ENCODE assay signal across 21 cellular contexts in the genomic region with DNA sequence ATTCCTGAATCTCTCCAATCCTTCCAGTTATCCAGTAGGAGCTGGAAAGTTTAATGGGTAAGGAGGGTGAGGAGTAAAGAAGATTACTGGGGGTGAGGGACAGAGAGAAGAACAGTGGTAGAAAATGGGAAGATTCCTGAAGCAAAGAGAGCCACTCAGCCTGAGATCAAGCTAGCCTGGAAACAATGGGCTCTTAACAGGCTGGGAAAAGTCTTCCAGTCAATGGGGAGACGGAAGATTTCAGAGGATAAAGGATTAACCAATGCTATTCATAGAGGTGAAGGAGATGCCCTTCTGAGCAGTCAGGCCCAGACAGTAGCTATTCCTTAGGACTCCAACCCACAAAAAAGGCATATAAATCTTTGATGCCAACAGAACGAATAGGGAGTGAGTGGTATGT. TPM values are rescaled to one million over a fixed set of nuclear protein-coding genes. Genes with fewer than 3 reads are reported as not detected.
DNase-seq lines count a peak whose midpoint lies in the region; ATAC-seq and TF ChIP-seq lines count a peak whose summit lies in the region.
"Had no signal": no experiment of that assay in that cellular context is flagged by ENCODE, and none has a peak within 500 bp of the region (broad histone marks: within the 10 kb centered on the region; RNA-seq: fewer than 3 reads in every experiment).

No MANE protein-coding gene starts in this region.

- no peak overlapping the region for H2AFZ ChIP-seq in DND-41 (ENCODE audit: low read depth, low read length)
- H2AFZ ChIP-seq: hepatocyte, parathyroid adenoma had no signal

- peaks cover 24 to 61% of the 10 kb centered on the region in 2 donors for H3K36me3 Mint-ChIP-seq in CD4-positive, alpha-beta memory T cell
- peaks cover 81% of the 10 kb centered on the region for H3K36me3 Mint-ChIP-seq in activated T-helper 2 cell treated with anti-CD3 and anti-CD28 coated beads, Interferon-gamma antibody, Interleukin-2, Interleukin-4, amounts not matched to agents 10 μg/mL and 5 μg/mL and 100 μg/mL, durations not matched to agents 14 hours and 24 hours and 36 hours (ENCODE audit: low read depth)
- H3K36me3 Mint-ChIP-seq in naive thymus-derived CD4-positive, alpha-beta T cell: peaks cover 14 to 45% (median 26%) of the 10 kb centered on the region in 5 donors

- peak overlapping the region; percentile 5 to 77 (median 47) for H3K27ac Mint-ChIP-seq in CD4-positive, alpha-beta memory T cell
- peak overlapping the region; percentile 48 for H3K27ac Mint-ChIP-seq in activated T-helper 2 cell treated with anti-CD3 and anti-CD28 coated beads, Interferon-gamma antibody, Interleukin-2, Interleukin-4, amounts not matched to agents 10 μg/mL and 5 μg/mL and 100 μg/mL, durations not matched to agents 14 hours and 24 hours and 36 hours
- H3K27ac Mint-ChIP-seq in naive thymus-derived CD4-positive, alpha-beta T cell: peak overlapping the region in 7 of 9 donors; percentile 3 to 84 (median 59)
- H3K27ac Mint-ChIP-seq: activated naive CD8-positive, alpha-beta T cell treated with anti-CD3 and anti-CD28 coated beads, Interleukin-2, amount 10 ng/mL, durations not matched to agents 7 days and 5 days; stimulated activated naive CD8-positive, alpha-beta T cell treated with anti-CD3 and anti-CD28 coated beads, Interleukin-15, Interleukin-2, amounts not matched to agents 100 ng/mL and 50 ng/mL, for 24 hours had no signal

- H3K79me2 ChIP-seq in DND-41 (ENCODE audit: insufficient read depth, low read length): no peaks in the 10 kb centered on the region
- H3K79me2 ChIP-seq: parathyroid adenoma had no signal

- H3K4me3 Mint-ChIP-seq in CD4-positive, alpha-beta memory T cell: no peak overlapping the region
- no peak overlapping the region for H3K4me3 Mint-ChIP-seq in activated T-helper 2 cell treated with anti-CD3 and anti-CD28 coated beads, Interferon-gamma antibody, Interleukin-2, Interleukin-4, amounts not matched to agents 10 μg/mL and 5 μg/mL and 100 μg/mL, durations not matched to agents 14 hours and 24 hours and 36 hours (ENCODE audit: low read depth)
- H3K4me3 Mint-ChIP-seq in naive thymus-derived CD4-positive, alpha-beta T cell: no peak overlapping the region
- H3K4me3 Mint-ChIP-seq: activated naive CD8-positive, alpha-beta T cell treated with anti-CD3 and anti-CD28 coated beads, Interleukin-2, amount 10 ng/mL, durations not matched to agents 7 days and 5 days; stimulated activated naive CD8-positive, alpha-beta T cell treated with anti-CD3 and anti-CD28 coated beads, Interleukin-15, Interleukin-2, amounts not matched to agents 100 ng/mL and 50 ng/mL, for 24 hours had no signal

- ATAC-seq in DND-41 (ENCODE audit: insufficient read depth, low read depth) (peak; percentile 65), HG03039 (IDR thresholded peaks at IDR 0.05; ENCODE audit: unreplicated experiment) (no peak)
- ATAC-seq in naive thymus-derived CD4-positive, alpha-beta T cell: no peak
- ATAC-seq: HCT116 had no signal

- H3K9me3 ChIP-seq in CD4-positive, alpha-beta memory T cell (ENCODE audit: control insufficient read depth in 1 of 2, low read length in 2 of 2): no peaks in the 10 kb centered on the region
- H3K9me3 ChIP-seq in DND-41 (ENCODE audit: insufficient read depth, low read length, severe bottlenecking): no peaks in the 10 kb centered on the region
- no peaks in the 10 kb centered on the region for H3K9me3 ChIP-seq in naive thymus-derived CD4-positive, alpha-beta T cell (ENCODE audit: control insufficient read depth in 2 of 3, low read length in 3 of 3)
- H3K9me3 ChIP-seq: BE2C, SJCRH30 had no signal

- no peak overlapping the region for H3K4me2 ChIP-seq in DND-41 (ENCODE audit: insufficient read depth, low read length)
- H3K4me2 ChIP-seq: hepatocyte had no signal

- H3K27ac ChIP-seq in CD4-positive, alpha-beta memory T cell (ENCODE audit: low read depth, low read length): no peak overlapping the region
- H3K27ac ChIP-seq in DND-41 (ENCODE audit: low read length): no peak overlapping the region
- H3K27ac ChIP-seq in naive thymus-derived CD4-positive, alpha-beta T cell (ENCODE audit: low read depth, low read length): no peak overlapping the region
- H3K27ac ChIP-seq: coronary artery, hepatocyte, parathyroid adenoma, SJCRH30 had no signal

- POLR2A ChIA-PET in CD4-positive, alpha-beta memory T cell (lab: Charles Lee; ENCODE audit: partially characterized antibody): interaction anchor here (1.7 to 5.3 kb wide), 2 partner anchors 14 to 39 kb away, joined by 6 to 18 read pairs; a partner anchor contains a TSS
- POLR2A ChIA-PET in naive thymus-derived CD4-positive, alpha-beta T cell (lab: Charles Lee): interaction anchor here (0.8 to 1.2 kb wide), 4 partner anchors 10 to 475 kb away, joined by 3 to 6 read pairs (median 4); no protein-coding TSS in a partner anchor

- H3K4me1 Mint-ChIP-seq in CD4-positive, alpha-beta memory T cell: peaks cover 0 to 5% (median 2%) of the 10 kb centered on the region in 4 donors
- H3K4me1 Mint-ChIP-seq in activated T-helper 2 cell treated with anti-CD3 and anti-CD28 coated beads, Interferon-gamma antibody, Interleukin-2, Interleukin-4, amounts not matched to agents 10 μg/mL and 5 μg/mL and 100 μg/mL, durations not matched to agents 14 hours and 24 hours and 36 hours (ENCODE audit: low read depth): peaks cover 12% of the 10 kb centered on the region
- peaks cover 0 to 18% (median 5%) of the 10 kb centered on the region in 7 donors for H3K4me1 Mint-ChIP-seq in naive thymus-derived CD4-positive, alpha-beta T cell

- no peaks in the 10 kb centered on the region for H3K27me3 ChIP-seq in CD4-positive, alpha-beta memory T cell (ENCODE audit: insufficient read depth, low read length)
- no peaks in the 10 kb centered on the region for H3K27me3 ChIP-seq in DND-41 (ENCODE audit: insufficient read depth, low read length, poor library complexity)
- H3K27me3 ChIP-seq in naive thymus-derived CD4-positive, alpha-beta T cell (ENCODE audit: control insufficient read depth in 2 of 2, insufficient read depth in 2 of 2, low read length in 2 of 2): no peaks in the 10 kb centered on the region
- H3K27me3 ChIP-seq: BE2C, hepatocyte, SJCRH30 had no signal

- no peak overlapping the region for H3K4me3 ChIP-seq in CD4-positive, alpha-beta memory T cell (ENCODE audit: low read length in 2 of 2)
- H3K4me3 ChIP-seq in DND-41 (ENCODE audit: low read depth in 1 of 2, low read length in 2 of 2): no peak overlapping the region
- H3K4me3 ChIP-seq in naive thymus-derived CD4-positive, alpha-beta T cell (ENCODE audit: low read length): no peak overlapping the region
- H3K4me3 ChIP-seq: coronary artery, hepatocyte, SJCRH30 had no signal

- no peaks in the 10 kb centered on the region for H3K9me3 Mint-ChIP-seq in CD4-positive, alpha-beta memory T cell
- H3K9me3 Mint-ChIP-seq in activated T-helper 2 cell treated with anti-CD3 and anti-CD28 coated beads, Interferon-gamma antibody, Interleukin-2, Interleukin-4, amounts not matched to agents 10 μg/mL and 5 μg/mL and 100 μg/mL, durations not matched to agents 14 hours and 24 hours and 36 hours: no peaks in the 10 kb centered on the region
- H3K9me3 Mint-ChIP-seq in naive thymus-derived CD4-positive, alpha-beta T cell: peaks cover 0 to 2% (median 0%) of the 10 kb centered on the region in 11 donors
- H3K9me3 Mint-ChIP-seq: activated naive CD8-positive, alpha-beta T cell treated with anti-CD3 and anti-CD28 coated beads, Interleukin-2, amount 10 ng/mL, durations not matched to agents 7 days and 5 days; stimulated activated naive CD8-positive, alpha-beta T cell treated with anti-CD3 and anti-CD28 coated beads, Interleukin-15, Interleukin-2, amounts not matched to agents 100 ng/mL and 50 ng/mL, for 24 hours had no signal

- CTCF ChIA-PET in CD4-positive, alpha-beta memory T cell (lab: Charles Lee; ENCODE audit: partially characterized antibody): interaction anchor here (1.0 to 7.8 kb wide), 4 partner anchors 11 to 182 kb away, joined by 3 to 37 read pairs (median 3); no protein-coding TSS in a partner anchor
- CTCF ChIA-PET in naive thymus-derived CD4-positive, alpha-beta T cell (lab: Charles Lee): interaction anchor here (1.2 to 1.4 kb wide), 2 partner anchors 19 to 238 kb away, joined by 3 read pairs; no protein-coding TSS in a partner anchor

- no peak for DNase-seq in CD4-positive, alpha-beta memory T cell
- DNase-seq in DND-41 (no peak), cerebellar nuclear complex (lab: John Stamatoyannopoulos, UW) (no peak), AG08395 (ENCODE audit: low spot score) (no peak)
- DNase-seq in activated T-helper 2 cell treated with anti-CD3 and anti-CD28 coated beads, Interferon-gamma antibody, Interleukin-2, Interleukin-4, amounts not matched to agents 10 μg/mL and 5 μg/mL and 100 μg/mL, durations not matched to agents 14 hours and 24 hours and 36 hours (ENCODE audit: low spot score): no peak
- no peak for DNase-seq in naive thymus-derived CD4-positive, alpha-beta T cell
- DNase-seq: activated naive CD8-positive, alpha-beta T cell treated with anti-CD3 and anti-CD28 coated beads, Interleukin-2, amount 10 ng/mL, durations not matched to agents 7 days and 5 days; BE2C; NCI-H1436; NCI-H2171; NCI-H526 treated with DMSO at 0.1 percent for 48 hours; SJCRH30; stimulated activated CD4-positive, alpha-beta T cell treated with anti-CD3 and anti-CD28 coated beads, Interleukin-1b, Interleukin-23, amount 100 ng/mL, for 48 hours; T1000; trophoblast cell had no signal

- no peaks in the 10 kb centered on the region for H4K20me1 ChIP-seq in DND-41 (ENCODE audit: insufficient read depth, low read length)

- no peak overlapping the region for H3K9ac ChIP-seq in DND-41 (ENCODE audit: low read depth, low read length)
- H3K9ac ChIP-seq: parathyroid adenoma had no signal

- no peak for TF ChIP-seq CTCF in DND-41 (IDR thresholded peaks at IDR 0.05; ENCODE audit: borderline replicate concordance, extremely low read depth, low read length, poor library complexity, severe bottlenecking)

- H3K4me1 ChIP-seq in CD4-positive, alpha-beta memory T cell (ENCODE audit: insufficient read depth, low read length): no peaks in the 10 kb centered on the region
- no peaks in the 10 kb centered on the region for H3K4me1 ChIP-seq in DND-41 (ENCODE audit: insufficient read depth, low read length)
- no peaks in the 10 kb centered on the region for H3K4me1 ChIP-seq in naive thymus-derived CD4-positive, alpha-beta T cell (ENCODE audit: control insufficient read depth in 2 of 2, insufficient read depth in 2 of 2, low read length in 2 of 2)
- H3K4me1 ChIP-seq: BE2C, parathyroid adenoma, SJCRH30 had no signal

- peaks cover 49% of the 10 kb centered on the region for H3K36me3 ChIP-seq in CD4-positive, alpha-beta memory T cell (ENCODE audit: insufficient read depth, low read length)
- H3K36me3 ChIP-seq in DND-41 (ENCODE audit: insufficient read depth, low read length): peaks cover 97% of the 10 kb centered on the region
- peaks cover 10 to 78% (median 24%) of the 10 kb centered on the region in 3 experiments for H3K36me3 ChIP-seq in naive thymus-derived CD4-positive, alpha-beta T cell (ENCODE audit: control insufficient read depth in 2 of 3, insufficient read depth in 3 of 3, low read length in 3 of 3)

- intact Hi-C loops in CD4-positive, alpha-beta memory T cell (cut with micrococcal nuclease): no loop called here
- intact Hi-C loops in activated T-helper 2 cell treated with anti-CD3 and anti-CD28 coated beads, Interferon-gamma antibody, Interleukin-2, Interleukin-4, amounts not matched to agents 10 μg/mL and 5 μg/mL and 100 μg/mL, durations not matched to agents 14 hours and 24 hours and 36 hours (cut with micrococcal nuclease): no loop called here
- intact Hi-C loops in naive thymus-derived CD4-positive, alpha-beta T cell (cut with micrococcal nuclease): no loop called here

- H3K27me3 Mint-ChIP-seq in CD4-positive, alpha-beta memory T cell: no peaks in the 10 kb centered on the region
- no peaks in the 10 kb centered on the region for H3K27me3 Mint-ChIP-seq in activated T-helper 2 cell treated with anti-CD3 and anti-CD28 coated beads, Interferon-gamma antibody, Interleukin-2, Interleukin-4, amounts not matched to agents 10 μg/mL and 5 μg/mL and 100 μg/mL, durations not matched to agents 14 hours and 24 hours and 36 hours (ENCODE audit: low read depth)
- H3K27me3 Mint-ChIP-seq in naive thymus-derived CD4-positive, alpha-beta T cell: no peaks in the 10 kb centered on the region
- H3K27me3 Mint-ChIP-seq: activated naive CD8-positive, alpha-beta T cell treated with anti-CD3 and anti-CD28 coated beads, Interleukin-2, amount 10 ng/mL, durations not matched to agents 7 days and 5 days; stimulated activated naive CD8-positive, alpha-beta T cell treated with anti-CD3 and anti-CD28 coated beads, Interleukin-15, Interleukin-2, amounts not matched to agents 100 ng/mL and 50 ng/mL, for 24 hours had no signal

RNA-seq across cellular contexts. Expression of a gene that starts 14.8 kb away (rescaled TPM):
- total RNA-seq in CD4-positive, alpha-beta memory T cell: 10 to 100 TPM; 15.1 to 15.8 TPM
- polyA plus RNA-seq in CD4-positive, alpha-beta memory T cell: 1 to 10 TPM in 1 of 2 donors, under 1 TPM in 1; 0.25 to 1.6 TPM
- 15.3 and 15.4 TPM in 2 replicates for total RNA-seq in activated T-helper 2 cell treated with anti-CD3 and anti-CD28 coated beads, Interferon-gamma antibody, Interleukin-2, Interleukin-4, amounts not matched to agents 10 μg/mL and 5 μg/mL and 100 μg/mL, durations not matched to agents 14 hours and 24 hours and 36 hours
- total RNA-seq in naive thymus-derived CD4-positive, alpha-beta T cell: 10 to 100 TPM in 3 of 5 experiments, 1 to 10 TPM in 2; 6.6 to 16.2 (median 12.0) TPM
- under 1 TPM; 0.79 TPM for polyA plus RNA-seq in naive thymus-derived CD4-positive, alpha-beta T cell

RNA-seq across cellular contexts. Expression of a gene that starts 28.9 kb away (rescaled TPM):
- total RNA-seq in CD4-positive, alpha-beta memory T cell: 10 to 100 TPM; 76.4 to 79.7 TPM
- polyA plus RNA-seq in CD4-positive, alpha-beta memory T cell: 100 to 1,000 TPM; 191 to 349 TPM
- total RNA-seq in activated T-helper 2 cell treated with anti-CD3 and anti-CD28 coated beads, Interferon-gamma antibody, Interleukin-2, Interleukin-4, amounts not matched to agents 10 μg/mL and 5 μg/mL and 100 μg/mL, durations not matched to agents 14 hours and 24 hours and 36 hours: 230 and 236 TPM in 2 replicates
- total RNA-seq in naive thymus-derived CD4-positive, alpha-beta T cell: 100 to 1,000 TPM in 2 of 5 experiments, 10 to 100 TPM in 3; 43.2 to 216 (median 54.3) TPM
- 10 to 100 TPM; 68.7 to 69.8 TPM for polyA plus RNA-seq in naive thymus-derived CD4-positive, alpha-beta T cell

RNA-seq across cellular contexts. Expression of a gene that starts 37.5 kb away (rescaled TPM):
- total RNA-seq in CD4-positive, alpha-beta memory T cell: 10 to 100 TPM; 29.9 to 32.5 TPM
- 1 to 10 TPM; 1.4 to 1.8 TPM for polyA plus RNA-seq in CD4-positive, alpha-beta memory T cell
- 6.5 and 8.1 TPM in 2 replicates for total RNA-seq in activated T-helper 2 cell treated with anti-CD3 and anti-CD28 coated beads, Interferon-gamma antibody, Interleukin-2, Interleukin-4, amounts not matched to agents 10 μg/mL and 5 μg/mL and 100 μg/mL, durations not matched to agents 14 hours and 24 hours and 36 hours
- 10 to 100 TPM; 14.6 to 24.9 (median 15.9) TPM for total RNA-seq in naive thymus-derived CD4-positive, alpha-beta T cell
- 1 to 10 TPM in 1 of 2 donors, under 1 TPM in 1; 0.67 to 1.3 TPM for polyA plus RNA-seq in naive thymus-derived CD4-positive, alpha-beta T cell

RNA-seq across cellular contexts. Expression of a gene that starts 41.9 kb away (rescaled TPM):
- 10 to 100 TPM; 80.3 to 87.0 TPM for total RNA-seq in CD4-positive, alpha-beta memory T cell
- 10 to 100 TPM; 75.1 to 87.1 TPM for polyA plus RNA-seq in CD4-positive, alpha-beta memory T cell
- 72.3 and 73.9 TPM in 2 replicates for total RNA-seq in activated T-helper 2 cell treated with anti-CD3 and anti-CD28 coated beads, Interferon-gamma antibody, Interleukin-2, Interleukin-4, amounts not matched to agents 10 μg/mL and 5 μg/mL and 100 μg/mL, durations not matched to agents 14 hours and 24 hours and 36 hours
- total RNA-seq in naive thymus-derived CD4-positive, alpha-beta T cell: 100 to 1,000 TPM in 1 of 5 experiments, 10 to 100 TPM in 4; 37.6 to 112 (median 71.5) TPM
- 100 to 1,000 TPM in 1 of 2 donors, 10 to 100 TPM in 1; 83.5 to 102 TPM for polyA plus RNA-seq in naive thymus-derived CD4-positive, alpha-beta T cell

RNA-seq across cellular contexts. Expression of a gene that starts 50.0 kb away (rescaled TPM):
- 1 to 10 TPM; 2.5 to 2.9 TPM for total RNA-seq in CD4-positive, alpha-beta memory T cell
- not detected for polyA plus RNA-seq in CD4-positive, alpha-beta memory T cell
- 0.94 and 1.9 TPM in 2 replicates for total RNA-seq in activated T-helper 2 cell treated with anti-CD3 and anti-CD28 coated beads, Interferon-gamma antibody, Interleukin-2, Interleukin-4, amounts not matched to agents 10 μg/mL and 5 μg/mL and 100 μg/mL, durations not matched to agents 14 hours and 24 hours and 36 hours
- total RNA-seq in naive thymus-derived CD4-positive, alpha-beta T cell: 1 to 10 TPM; 1.4 to 4.6 (median 3.6) TPM
- polyA plus RNA-seq in naive thymus-derived CD4-positive, alpha-beta T cell: not detected
